ENCODE assay signal across 18 cellular contexts in genomic region chr6:41531016-41531415, GRCh38. TPM values are rescaled to one million over a fixed set of nuclear protein-coding genes. Genes with fewer than 3 reads are reported as not detected.
A peak's percentile ranks its signal among the peaks of the same experiment; 100 is the strongest.
DNase-seq lines count a peak whose midpoint lies in the region; ATAC-seq and TF ChIP-seq lines count a peak whose summit lies in the region.
"Had no signal": no experiment of that assay in that cellular context is flagged by ENCODE, and none has a peak within 500 bp of the region (broad histone marks: within the 10 kb centered on the region; RNA-seq: fewer than 3 reads in every experiment).

No MANE protein-coding gene starts in this region.

- no peaks in the 10 kb centered on the region for H3K27me3 ChIP-seq in KMS-11 (ENCODE audit: insufficient read depth, low read depth)

- H3K27me3 Mint-ChIP-seq in activated T-cell treated with anti-CD3 and anti-CD28 coated beads, Interleukin-2, amount 50 U/mL, for 72 hours (ENCODE audit: low read depth), result peaks cover 54% of the 10 kb centered on the region
- peaks cover 20% of the 10 kb centered on the region for H3K27me3 Mint-ChIP-seq in activated naive CD8-positive, alpha-beta T cell treated with anti-CD3 and anti-CD28 coated beads for 36 hours
- no peaks in the 10 kb centered on the region for H3K27me3 Mint-ChIP-seq in stimulated activated memory B cell treated with anti-CD40 and anti-IgM and Interleukin-4, amounts not matched to agents 10 μg/mL and 1 μg/mL and 100 μg/mL, for 72 hours
- H3K27me3 Mint-ChIP-seq in WTC11 (ENCODE audit: low read depth), result peaks cover 31% of the 10 kb centered on the region

- H3K9ac ChIP-seq in KMS-11, result no peak overlapping the region

- TF ChIP-seq CTCF in KMS-11 (conservative IDR thresholded peaks at IDR 0.05; ENCODE audit: low read depth, low read length) (no peak), WTC11 (IDR thresholded peaks at IDR 0.05) (no peak)

- DNase-seq in activated T-cell treated with anti-CD3 and anti-CD28 coated beads, Interleukin-2, amount 50 U/mL, for 72 hours, result no peak
- DNase-seq in activated T-cell treated with anti-CD3 and anti-CD28 coated beads for 4 hours (no peak), left lobe of liver (ENCODE audit: low spot score) (no peak), WTC11 (ENCODE audit: low spot score) (no peak)
- DNase-seq in activated naive CD8-positive, alpha-beta T cell treated with anti-CD3 and anti-CD28 coated beads for 36 hours, result no peak
- DNase-seq in stimulated activated CD4-positive, alpha-beta T cell treated with anti-CD3 and anti-CD28 coated beads, Interleukin-4, amount 100 ng/mL, for 24 hours, result no peak
- DNase-seq: activated CD4-positive, CD25-positive, alpha-beta regulatory T cell treated with anti-CD3 and anti-CD28 coated beads, Interleukin-2, amount 50 U/mL, for 72 hours; Caco-2; dermis blood vessel endothelial cell; EL; foreskin keratinocyte; H9; NCI-H1092; SHP77; trophoblast cell had no signal

- H3K4me2 ChIP-seq in KMS-11, result peak overlapping the region; percentile 36; the same call in 1 of the 2 replicates

- no peaks in the 10 kb centered on the region for H3K36me3 Mint-ChIP-seq in activated T-cell treated with anti-CD3 and anti-CD28 coated beads, Interleukin-2, amount 50 U/mL, for 72 hours (ENCODE audit: insufficient read depth in 2 of 2)
- peaks cover 2% of the 10 kb centered on the region for H3K36me3 Mint-ChIP-seq in activated naive CD8-positive, alpha-beta T cell treated with anti-CD3 and anti-CD28 coated beads for 36 hours
- H3K36me3 Mint-ChIP-seq in stimulated activated memory B cell treated with anti-CD40 and anti-IgM and Interleukin-4, amounts not matched to agents 10 μg/mL and 1 μg/mL and 100 μg/mL, for 72 hours, result no peaks in the 10 kb centered on the region
- H3K36me3 Mint-ChIP-seq in WTC11, result no peaks in the 10 kb centered on the region

- H3K27ac Mint-ChIP-seq in activated T-cell treated with anti-CD3 and anti-CD28 coated beads, Interleukin-2, amount 50 U/mL, for 72 hours, result no peak overlapping the region
- H3K27ac Mint-ChIP-seq in activated naive CD8-positive, alpha-beta T cell treated with anti-CD3 and anti-CD28 coated beads for 36 hours, result peak overlapping the region; percentile 73
- peak overlapping the region; percentile 87 for H3K27ac Mint-ChIP-seq in stimulated activated memory B cell treated with anti-CD40 and anti-IgM and Interleukin-4, amounts not matched to agents 10 μg/mL and 1 μg/mL and 100 μg/mL, for 72 hours
- H3K27ac Mint-ChIP-seq in WTC11, result no peak overlapping the region
- H3K27ac Mint-ChIP-seq: H9 had no signal

- H3K4me1 Mint-ChIP-seq in activated T-cell treated with anti-CD3 and anti-CD28 coated beads, Interleukin-2, amount 50 U/mL, for 72 hours (ENCODE audit: low read depth), result peaks cover 41% of the 10 kb centered on the region
- peaks cover 26% of the 10 kb centered on the region for H3K4me1 Mint-ChIP-seq in activated naive CD8-positive, alpha-beta T cell treated with anti-CD3 and anti-CD28 coated beads for 36 hours
- H3K4me1 Mint-ChIP-seq in stimulated activated memory B cell treated with anti-CD40 and anti-IgM and Interleukin-4, amounts not matched to agents 10 μg/mL and 1 μg/mL and 100 μg/mL, for 72 hours, result peaks cover 41% of the 10 kb centered on the region
- peaks cover 35% of the 10 kb centered on the region for H3K4me1 Mint-ChIP-seq in WTC11

- no peaks in the 10 kb centered on the region for H3K36me3 ChIP-seq in KMS-11 (ENCODE audit: insufficient read depth)

- H4K20me1 ChIP-seq in KMS-11 (ENCODE audit: insufficient read depth), result no peaks in the 10 kb centered on the region

- peak overlapping the region; percentile 73 to 88 for H3K4me3 Mint-ChIP-seq in activated T-cell treated with anti-CD3 and anti-CD28 coated beads, Interleukin-2, amount 50 U/mL, for 72 hours
- no peak overlapping the region for H3K4me3 Mint-ChIP-seq in activated naive CD8-positive, alpha-beta T cell treated with anti-CD3 and anti-CD28 coated beads for 36 hours
- H3K4me3 Mint-ChIP-seq in stimulated activated memory B cell treated with anti-CD40 and anti-IgM and Interleukin-4, amounts not matched to agents 10 μg/mL and 1 μg/mL and 100 μg/mL, for 72 hours, result no peak overlapping the region
- no peak overlapping the region for H3K4me3 Mint-ChIP-seq in WTC11
- H3K4me3 Mint-ChIP-seq: H9 had no signal

- peaks cover 17% of the 10 kb centered on the region for H3K4me1 ChIP-seq in KMS-11 (ENCODE audit: low read depth, poor library complexity, severe bottlenecking)
- H3K4me1 ChIP-seq: foreskin keratinocyte had no signal

- H2AFZ ChIP-seq in KMS-11 (ENCODE audit: low read depth), result no peak overlapping the region

- no peak overlapping the region for H3K27ac ChIP-seq in KMS-11
- H3K27ac ChIP-seq: foreskin keratinocyte had no signal

- POLR2A ChIA-PET in WTC11 (lab: Charles Lee), result no interaction called here

- CTCF ChIA-PET in WTC11 (lab: Charles Lee), result interaction anchor here (0.6 to 1.4 kb wide), 3 partner anchors 28 to 89 kb away, joined by 3 to 4 read pairs (median 3); no protein-coding TSS in a partner anchor

- no peak for ATAC-seq in activated T-cell treated with anti-CD3 and anti-CD28 coated beads, Interleukin-2, amount 50 U/mL, for 72 hours (replicated peaks in 1 of 2)
- no peak for ATAC-seq in stimulated activated memory B cell treated with anti-CD40 and anti-IgM and Interleukin-4, amounts not matched to agents 10 μg/mL and 1 μg/mL and 100 μg/mL, for 72 hours
- ATAC-seq in left lobe of liver, result no peak
- ATAC-seq in WTC11, result no peak
- ATAC-seq: foreskin keratinocyte, K562 had no signal

- H3K9me3 Mint-ChIP-seq in activated T-cell treated with anti-CD3 and anti-CD28 coated beads, Interleukin-2, amount 50 U/mL, for 72 hours, result no peaks in the 10 kb centered on the region
- H3K9me3 Mint-ChIP-seq in activated naive CD8-positive, alpha-beta T cell treated with anti-CD3 and anti-CD28 coated beads for 36 hours, result no peaks in the 10 kb centered on the region
- H3K9me3 Mint-ChIP-seq in stimulated activated memory B cell treated with anti-CD40 and anti-IgM and Interleukin-4, amounts not matched to agents 10 μg/mL and 1 μg/mL and 100 μg/mL, for 72 hours, result no peaks in the 10 kb centered on the region
- H3K9me3 Mint-ChIP-seq in WTC11, result no peaks in the 10 kb centered on the region
- H3K9me3 Mint-ChIP-seq: H9 had no signal

- H3K79me2 ChIP-seq in KMS-11 (ENCODE audit: insufficient read depth, low read depth), result no peaks in the 10 kb centered on the region

- H3K4me3 ChIP-seq in KMS-11 (IDR thresholded peaks at IDR 0.05; ENCODE audit: insufficient read depth, low read depth, low read length), result no peak overlapping the region
- H3K4me3 ChIP-seq: K562 had no signal

TF ChIP-seq in WTC11, 78 proteins besides CTCF, POLR2A, EP300 and RAD21:
- TF ChIP-seq JUN (CRISPR knock-in tag; IDR thresholded peaks at IDR 0.05) (no peak), ZNF396 (CRISPR knock-in tag; IDR thresholded peaks at IDR 0.05; ENCODE audit: borderline replicate concordance) (no peak), E2F1 (CRISPR knock-in tag; IDR thresholded peaks at IDR 0.05) (no peak), SOX15 (CRISPR knock-in tag; IDR thresholded peaks at IDR 0.05) (no peak), PRDM15 (CRISPR knock-in tag; IDR thresholded peaks at IDR 0.05) (no peak), E2F4 (CRISPR knock-in tag; IDR thresholded peaks at IDR 0.05; ENCODE audit: borderline replicate concordance, low read depth) (no peak)
TF ChIP-seq in WTC11: peak in this region for 0.

RNA-seq across cellular contexts. Expression of gene FOXP4, which starts 15.2 kb away (rescaled TPM):
- total RNA-seq in activated T-cell treated with anti-CD3 and anti-CD28 coated beads, Interleukin-2, amount 50 U/mL, for 72 hours, result 10 to 100 TPM; 25.9 to 27.7 TPM
- 10 to 100 TPM; 11.1 to 11.3 TPM for total RNA-seq in activated naive CD8-positive, alpha-beta T cell treated with anti-CD3 and anti-CD28 coated beads for 36 hours
- total RNA-seq in left lobe of liver (24.6 TPM), WTC11 (2021) (19.5 to 36.6 TPM (median 19.8 TPM) in 3 replicates)

Comparison
In these comparisons a context has a peak if more than half of its experiments do, and no peak if none do; other contexts are left out.
1. H3K27ac Mint-ChIP-seq: peak in activated naive CD8-positive, alpha-beta T cell treated with anti-CD3 and anti-CD28 coated beads for 36 hours (single experiment) and stimulated activated memory B cell treated with anti-CD40 and anti-IgM and Interleukin-4, amounts not matched to agents 10 μg/mL and 1 μg/mL and 100 μg/mL, for 72 hours (single experiment); none in activated T-cell treated with anti-CD3 and anti-CD28 coated beads, Interleukin-2, amount 50 U/mL, for 72 hours (single experiment) and WTC11 (single experiment).
2. H3K4me3 Mint-ChIP-seq: peak in activated T-cell treated with anti-CD3 and anti-CD28 coated beads, Interleukin-2, amount 50 U/mL, for 72 hours (2 of 2); none in activated naive CD8-positive, alpha-beta T cell treated with anti-CD3 and anti-CD28 coated beads for 36 hours (single experiment), stimulated activated memory B cell treated with anti-CD40 and anti-IgM and Interleukin-4, amounts not matched to agents 10 μg/mL and 1 μg/mL and 100 μg/mL, for 72 hours (single experiment) and WTC11 (single experiment).